ENCODE assay signal across 9 cellular contexts in the genomic region with DNA sequence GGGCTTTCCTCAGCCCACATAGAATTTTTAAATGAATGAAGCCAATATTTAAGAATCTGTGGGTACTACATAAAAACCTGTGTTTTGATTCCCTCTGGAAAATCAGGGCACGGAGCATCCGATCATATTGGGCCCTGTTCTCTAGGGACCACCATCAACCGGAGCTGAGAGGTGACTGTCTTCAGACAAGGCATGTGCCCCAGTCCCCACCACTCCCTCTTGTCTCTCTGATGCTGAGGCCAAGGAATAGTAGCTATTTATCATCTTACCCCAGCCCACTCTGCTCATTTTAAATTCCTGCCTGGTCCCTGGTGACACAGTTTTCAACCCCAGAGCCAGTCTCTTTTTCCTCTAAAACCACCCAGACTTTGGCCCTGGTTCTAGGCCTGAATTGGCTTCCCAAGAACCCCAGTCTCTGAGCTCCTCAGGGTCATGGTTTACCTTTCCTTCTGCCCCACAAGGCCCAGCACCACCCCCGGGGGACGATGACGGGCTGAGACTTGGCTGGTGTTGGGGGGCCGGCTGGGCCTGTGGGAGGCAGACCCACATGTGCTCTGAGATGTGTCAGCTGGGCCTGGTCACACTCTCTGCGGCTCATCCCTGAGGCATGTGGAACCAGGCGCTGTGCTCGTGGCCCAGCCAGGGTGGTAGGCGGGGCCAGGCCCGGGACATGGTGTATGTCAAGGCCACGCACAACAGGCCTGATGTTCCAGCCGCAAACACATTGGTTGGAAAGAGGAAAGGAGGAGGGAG.
DNase-seq lines count a peak whose midpoint lies in the region; ATAC-seq and TF ChIP-seq lines count a peak whose summit lies in the region.
"Had no signal": no experiment of that assay in that cellular context is flagged by ENCODE, and none has a peak within 500 bp of the region (broad histone marks: within the 10 kb centered on the region; RNA-seq: fewer than 3 reads in every experiment).

No MANE protein-coding gene starts in this region.

- H3K36me3 Mint-ChIP-seq in naive thymus-derived CD4-positive, alpha-beta T cell, result no peaks in the 10 kb centered on the region

- TF ChIP-seq POLR2A in erythroblast (IDR thresholded peaks at IDR 0.05; ENCODE audit: low read length), result no peak

- POLR2A ChIA-PET in naive thymus-derived CD4-positive, alpha-beta T cell (lab: Charles Lee), result no interaction called here

- no peaks in the 10 kb centered on the region for H3K9me3 ChIP-seq in RWPE2 (ENCODE audit: severe bottlenecking)
- H3K9me3 ChIP-seq in naive thymus-derived CD4-positive, alpha-beta T cell (ENCODE audit: control insufficient read depth in 2 of 3, low read length in 3 of 3), result no peaks in the 10 kb centered on the region

- H3K4me1 ChIP-seq in RWPE2 (ENCODE audit: insufficient read depth, poor library complexity, severe bottlenecking), result peaks cover 27% of the 10 kb centered on the region
- no peaks in the 10 kb centered on the region for H3K4me1 ChIP-seq in naive thymus-derived CD4-positive, alpha-beta T cell (ENCODE audit: control insufficient read depth in 2 of 2, insufficient read depth in 2 of 2, low read length in 2 of 2)

- no peak overlapping the region for H3K4me3 ChIP-seq in RWPE2 (ENCODE audit: severe bottlenecking)
- no peak overlapping the region for H3K4me3 ChIP-seq in naive thymus-derived CD4-positive, alpha-beta T cell (ENCODE audit: low read length)

- H3K4me1 Mint-ChIP-seq in naive thymus-derived CD4-positive, alpha-beta T cell, result peaks cover 0 to 15% (median 0%) of the 10 kb centered on the region in 7 donors

- peaks cover 0 to 3% (median 0%) of the 10 kb centered on the region in 11 donors for H3K9me3 Mint-ChIP-seq in naive thymus-derived CD4-positive, alpha-beta T cell

- H3K27ac Mint-ChIP-seq in naive thymus-derived CD4-positive, alpha-beta T cell, result no peak overlapping the region
- H3K27ac Mint-ChIP-seq: T-helper 17 cell had no signal

- no peak for ATAC-seq in RWPE2 (ENCODE audit: low read depth)
- ATAC-seq in naive thymus-derived CD4-positive, alpha-beta T cell, result no peak
- ATAC-seq: T-helper 17 cell had no signal

- peaks cover 0 to 6% (median 3%) of the 10 kb centered on the region in 5 donors for H3K27me3 Mint-ChIP-seq in naive thymus-derived CD4-positive, alpha-beta T cell
- H3K27me3 Mint-ChIP-seq: T-helper 17 cell had no signal

- CTCF ChIA-PET in naive thymus-derived CD4-positive, alpha-beta T cell (lab: Charles Lee), result no interaction called here

- H3K27me3 ChIP-seq in RWPE2 (ENCODE audit: insufficient read depth, poor library complexity, severe bottlenecking), result no peaks in the 10 kb centered on the region
- no peaks in the 10 kb centered on the region for H3K27me3 ChIP-seq in naive thymus-derived CD4-positive, alpha-beta T cell (ENCODE audit: control insufficient read depth in 2 of 2, insufficient read depth in 2 of 2, low read length in 2 of 2)

- DNase-seq in RWPE2 (ENCODE audit: low spot score) (peak; percentile 80), fibroblast of gingiva (ENCODE audit: low read depth) (peak; percentile 100), myocyte (ENCODE audit: low read depth) (peak; percentile 93), ureter (ENCODE audit: low spot score) (peak; percentile 74), erythroblast (lab: John Stamatoyannopoulos, UW) (no peak), NCI-H1417 treated with DMSO at 0.1 percent for 48 hours (lab: John Stamatoyannopoulos, UW) (no peak)
- DNase-seq in NK-92 treated with Interleukin-12 subunit alpha and Interleukin-12 subunit beta, amount 100 ng/mL, for 24 hours (lab: John Stamatoyannopoulos, UW), result no peak
- no peak for DNase-seq in naive thymus-derived CD4-positive, alpha-beta T cell
- DNase-seq: T-helper 17 cell had no signal

- H3K27ac ChIP-seq in RWPE2 (ENCODE audit: poor library complexity, severe bottlenecking), result peak overlapping the region; percentile 80
- H3K27ac ChIP-seq in naive thymus-derived CD4-positive, alpha-beta T cell (ENCODE audit: low read depth, low read length), result no peak overlapping the region

- H3K4me3 Mint-ChIP-seq in naive thymus-derived CD4-positive, alpha-beta T cell, result no peak overlapping the region
- H3K4me3 Mint-ChIP-seq: T-helper 17 cell had no signal

- intact Hi-C loops in naive thymus-derived CD4-positive, alpha-beta T cell (cut with micrococcal nuclease), result no loop called here

- no peaks in the 10 kb centered on the region for H3K36me3 ChIP-seq in RWPE2 (ENCODE audit: low read depth)
- no peaks in the 10 kb centered on the region for H3K36me3 ChIP-seq in naive thymus-derived CD4-positive, alpha-beta T cell (ENCODE audit: control insufficient read depth in 2 of 3, insufficient read depth in 3 of 3, low read length in 3 of 3)

- TF ChIP-seq CTCF in RWPE2 (IDR thresholded peaks at IDR 0.05; ENCODE audit: poor library complexity, severe bottlenecking), result no peak

Comparison
In these comparisons a context has a peak if more than half of its experiments do, and no peak if none do; other contexts are left out.
1. DNase-seq: peak in RWPE2 (single experiment), fibroblast of gingiva (single experiment), myocyte (single experiment) and ureter (single experiment); none in erythroblast (0 of 2), NCI-H1417 treated with DMSO at 0.1 percent for 48 hours (single experiment), NK-92 treated with Interleukin-12 subunit alpha and Interleukin-12 subunit beta, amount 100 ng/mL, for 24 hours (single experiment) and naive thymus-derived CD4-positive, alpha-beta T cell (0 of 9).